Comparison of ENCODE assay signal across 22 cellular contexts in genomic region chr3:109910772-109911171, GRCh38.
"Had no signal": no experiment of that assay in that cellular context is flagged by ENCODE, and none has a peak within 500 bp of the region (broad histone marks: within the 10 kb centered on the region; RNA-seq: fewer than 3 reads in every experiment).

No MANE protein-coding gene starts in this region.

- H3K4me3 ChIP-seq: cardiac muscle cell, hepatocyte, transverse colon, uterus had no signal

- H3K4me2 ChIP-seq: hepatocyte had no signal

- H3K36me3 ChIP-seq: cardiac muscle cell, transverse colon, uterus had no signal

- H2AFZ ChIP-seq: hepatocyte had no signal

- DNase-seq: activated CD4-positive, alpha-beta memory T cell treated with anti-CD3 and anti-CD28 coated beads for 36 hours; activated CD4-positive, alpha-beta T cell treated with anti-CD3 and anti-CD28 coated beads for 48 hours; activated effector memory CD4-positive, alpha-beta T cell treated with Interleukin-2 at 50 U/mL for 16 hours; activated naive CD4-positive, alpha-beta T cell treated with anti-CD3 and anti-CD28 coated beads for 36 hours; activated naive CD8-positive, alpha-beta T cell treated with anti-CD3 and anti-CD28 coated beads, Interleukin-2, amount 10 ng/mL, durations not matched to agents 7 days and 5 days; activated T-cell treated with anti-CD3 and anti-CD28 coated beads, Interleukin-2, amount 50 U/mL, for 48 hours; cortex of kidney; foreskin fibroblast; glutamatergic neuron; immature natural killer cell; mesendoderm; naive thymus-derived CD4-positive, alpha-beta T cell; stimulated activated CD4-positive, alpha-beta T cell treated with anti-CD3 and anti-CD28 coated beads, Interleukin-2, amount 100 ng/mL, for 48 hours; stimulated activated CD8-positive, alpha-beta memory T cell treated with anti-CD3 and anti-CD28 coated beads, Interleukin-4, amount 100 ng/mL, for 48 hours; stimulated activated naive B cell treated with anti-CD40 and anti-IgM and Interleukin-4, amounts not matched to agents 10 μg/mL and 1 μg/mL and 100 μg/mL, for 72 hours; T-helper 17 cell; transverse colon; uterus had no signal

- H3K9me3 ChIP-seq: uterus had no signal

- H3K4me3 Mint-ChIP-seq: activated CD4-positive, alpha-beta memory T cell treated with anti-CD3 and anti-CD28 coated beads for 36 hours; activated naive CD4-positive, alpha-beta T cell treated with anti-CD3 and anti-CD28 coated beads for 36 hours; activated naive CD8-positive, alpha-beta T cell treated with anti-CD3 and anti-CD28 coated beads, Interleukin-2, amount 10 ng/mL, durations not matched to agents 7 days and 5 days; immature natural killer cell; neural crest cell; stimulated activated naive B cell treated with anti-CD40 and anti-IgM and Interleukin-4, amounts not matched to agents 10 μg/mL and 1 μg/mL and 100 μg/mL, for 72 hours; T-helper 17 cell had no signal

- H3K27ac Mint-ChIP-seq: activated CD4-positive, alpha-beta memory T cell treated with anti-CD3 and anti-CD28 coated beads for 36 hours; activated naive CD4-positive, alpha-beta T cell treated with anti-CD3 and anti-CD28 coated beads for 36 hours; activated naive CD8-positive, alpha-beta T cell treated with anti-CD3 and anti-CD28 coated beads, Interleukin-2, amount 10 ng/mL, durations not matched to agents 7 days and 5 days; immature natural killer cell; naive thymus-derived CD4-positive, alpha-beta T cell; progenitor cell of endocrine pancreas; stimulated activated naive B cell treated with anti-CD40 and anti-IgM and Interleukin-4, amounts not matched to agents 10 μg/mL and 1 μg/mL and 100 μg/mL, for 72 hours; T-helper 17 cell had no signal

- H3K4me1 Mint-ChIP-seq: activated naive CD8-positive, alpha-beta T cell treated with anti-CD3 and anti-CD28 coated beads, Interleukin-2, amount 10 ng/mL, durations not matched to agents 7 days and 5 days; immature natural killer cell; naive thymus-derived CD4-positive, alpha-beta T cell; neural crest cell; stimulated activated naive B cell treated with anti-CD40 and anti-IgM and Interleukin-4, amounts not matched to agents 10 μg/mL and 1 μg/mL and 100 μg/mL, for 72 hours; T-helper 17 cell had no signal

- ATAC-seq: naive thymus-derived CD4-positive, alpha-beta T cell; stimulated activated naive B cell treated with anti-CD40 and anti-IgM and Interleukin-4, amounts not matched to agents 10 μg/mL and 1 μg/mL and 100 μg/mL, for 72 hours; T-helper 17 cell had no signal

- H3K4me1 ChIP-seq: transverse colon, uterus had no signal

- H3K79me2 ChIP-seq: hepatocyte had no signal

- H3K27me3 ChIP-seq: cardiac muscle cell, hepatocyte, transverse colon, uterus had no signal

- H3K36me3 Mint-ChIP-seq: stimulated activated naive B cell treated with anti-CD40 and anti-IgM and Interleukin-4, amounts not matched to agents 10 μg/mL and 1 μg/mL and 100 μg/mL, for 72 hours had no signal

- H3K27ac ChIP-seq: cardiac muscle cell, hepatocyte, transverse colon, uterus had no signal

- H3K27me3 Mint-ChIP-seq: activated CD4-positive, alpha-beta memory T cell treated with anti-CD3 and anti-CD28 coated beads for 36 hours; activated naive CD8-positive, alpha-beta T cell treated with anti-CD3 and anti-CD28 coated beads, Interleukin-2, amount 10 ng/mL, durations not matched to agents 7 days and 5 days; naive thymus-derived CD4-positive, alpha-beta T cell; progenitor cell of endocrine pancreas; stimulated activated naive B cell treated with anti-CD40 and anti-IgM and Interleukin-4, amounts not matched to agents 10 μg/mL and 1 μg/mL and 100 μg/mL, for 72 hours; T-helper 17 cell had no signal
